Comparison of ENCODE assay signal across 20 cellular contexts in genomic region chr15:80800067-80800466, GRCh38. TPM values are rescaled to one million over a fixed set of nuclear protein-coding genes. Genes with fewer than 3 reads are reported as not detected.
"Had no signal": no experiment of that assay in that cellular context is flagged by ENCODE, and none has a peak within 500 bp of the region (broad histone marks: within the 10 kb centered on the region; RNA-seq: fewer than 3 reads in every experiment).

No MANE protein-coding gene starts in this region.

- H3K4me3 ChIP-seq: coronary artery, gastrocnemius medialis, neural progenitor cell, prostate gland, sigmoid colon, thoracic aorta, tibial nerve, upper lobe of left lung, uterus had no signal

- H3K27me3 ChIP-seq: gastrocnemius medialis, neural progenitor cell, sigmoid colon, tibial nerve, upper lobe of left lung, uterus had no signal

- H3K36me3 ChIP-seq: gastrocnemius medialis, neural progenitor cell, prostate gland, sigmoid colon, thoracic aorta, tibial nerve, upper lobe of left lung, uterus had no signal

- DNase-seq: dermis blood vessel endothelial cell; effector memory CD4-positive, alpha-beta T cell; gastrocnemius medialis; head of caudate nucleus; kidney; mesenchymal stem cell; naive thymus-derived CD4-positive, alpha-beta T cell; right cardiac atrium; sigmoid colon; stimulated activated CD4-positive, alpha-beta T cell treated with anti-CD3 and anti-CD28 coated beads, Interleukin-2, amount 100 ng/mL, for 24 hours; stimulated activated CD4-positive, alpha-beta T cell treated with anti-CD3 and anti-CD28 coated beads, Interleukin-4, amount 100 ng/mL, for 24 hours; upper lobe of left lung; uterus had no signal

- H3K4me1 ChIP-seq: gastrocnemius medialis, neural progenitor cell, sigmoid colon, tibial nerve, upper lobe of left lung, uterus had no signal

- H3K27ac ChIP-seq: coronary artery, gastrocnemius medialis, neural progenitor cell, prostate gland, sigmoid colon, thoracic aorta, tibial nerve, upper lobe of left lung, uterus had no signal

- ATAC-seq: gastrocnemius medialis; left lobe of liver; naive thymus-derived CD4-positive, alpha-beta T cell; right cardiac atrium; stimulated activated effector memory CD8-positive, alpha-beta T cell treated with anti-CD3 and anti-CD28 coated beads, Interleukin-12 subunit alpha, Interleukin-12 subunit beta, amount 100 ng/mL, for 72 hours had no signal

- H3K9me3 ChIP-seq: gastrocnemius medialis, prostate gland, sigmoid colon, thoracic aorta, tibial nerve, upper lobe of left lung, uterus had no signal

RNA-seq across cellular contexts. Expression of gene CEMIP, which starts 20.9 kb away (rescaled TPM):
- total RNA-seq: naive thymus-derived CD4-positive, alpha-beta T cell had no signal
